In the genomic region with DNA sequence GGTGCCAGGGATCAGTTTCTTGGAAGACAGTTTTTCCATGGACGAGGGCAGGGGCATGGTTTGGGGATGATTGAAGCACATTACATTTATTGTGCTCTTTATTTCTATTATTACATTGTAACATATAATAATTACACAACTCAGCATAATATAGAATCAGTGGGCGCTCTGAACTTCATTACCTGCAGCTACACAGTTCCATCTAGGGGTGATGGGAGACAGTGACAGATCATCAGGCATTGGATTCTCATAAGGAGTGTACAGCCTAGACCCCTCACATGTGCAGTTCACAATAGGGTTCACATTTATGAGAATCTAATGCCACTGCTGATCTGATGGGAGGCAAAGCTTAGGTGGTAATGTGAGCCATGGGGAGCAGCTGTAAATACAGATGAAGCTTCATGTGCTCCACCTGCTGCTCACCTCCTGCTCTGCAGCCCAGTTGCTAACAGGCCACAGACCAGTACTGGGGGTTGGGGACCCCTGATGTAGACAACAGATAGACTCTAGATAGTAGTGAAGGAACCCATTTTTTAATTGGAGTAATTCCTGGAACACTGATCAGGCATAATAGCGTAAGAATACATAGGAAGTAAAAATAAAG, we compare ENCODE assay signal across 8 cellular contexts. TPM values are rescaled to one million over a fixed set of nuclear protein-coding genes. Genes with fewer than 3 reads are reported as not detected.
DNase-seq lines count a peak whose midpoint lies in the region; ATAC-seq and TF ChIP-seq lines count a peak whose summit lies in the region.

No MANE protein-coding gene starts in this region.

- H3K4me3 ChIP-seq in AG10803 (ENCODE audit: low read length) (no peak overlapping the region), Loucy (ENCODE audit: low read length, poor library complexity, severe bottlenecking) (no peak overlapping the region), fibroblast of villous mesenchyme (ENCODE audit: low read depth, low read length) (no peak overlapping the region)
- H3K4me3 ChIP-seq in CD8-positive, alpha-beta memory T cell (ENCODE audit: low read length): no peak overlapping the region

- H3K27ac Mint-ChIP-seq in CD8-positive, alpha-beta memory T cell: no peak overlapping the region

- no peak overlapping the region for H3K27ac ChIP-seq in CD8-positive, alpha-beta memory T cell (ENCODE audit: low read depth, low read length)

- peaks cover 12% of the 10 kb centered on the region for H3K4me1 ChIP-seq in Loucy (ENCODE audit: insufficient read depth, low read length, poor library complexity, severe bottlenecking)
- H3K4me1 ChIP-seq in CD8-positive, alpha-beta memory T cell (ENCODE audit: insufficient read depth, low read length): no peaks in the 10 kb centered on the region

- H3K9me3 ChIP-seq in Loucy (ENCODE audit: insufficient read depth, low read depth, low read length): no peaks in the 10 kb centered on the region
- H3K9me3 ChIP-seq in CD8-positive, alpha-beta memory T cell (ENCODE audit: low read length): no peaks in the 10 kb centered on the region

- H3K4me2 ChIP-seq in Loucy (ENCODE audit: low read depth, low read length, poor library complexity, severe bottlenecking): no peak overlapping the region

- no peaks in the 10 kb centered on the region for H4K20me1 ChIP-seq in Loucy (ENCODE audit: insufficient read depth, low read length, poor library complexity, severe bottlenecking)

- ATAC-seq in GM19328 (IDR thresholded peaks at IDR 0.05; ENCODE audit: unreplicated experiment) (peak; percentile 63), HG03135 (IDR thresholded peaks at IDR 0.05; ENCODE audit: unreplicated experiment) (no peak)

- H3K27me3 ChIP-seq in Loucy (ENCODE audit: insufficient read depth, low read length, poor library complexity, severe bottlenecking): no peaks in the 10 kb centered on the region
- no peaks in the 10 kb centered on the region for H3K27me3 ChIP-seq in CD8-positive, alpha-beta memory T cell (ENCODE audit: insufficient read depth, low read length, poor library complexity, severe bottlenecking)

- DNase-seq in AG10803 (ENCODE audit: low read depth) (peak; percentile 27), fibroblast of villous mesenchyme (ENCODE audit: low read depth) (peak; percentile 1), posterior vena cava (ENCODE audit: low spot score) (no peak), dedifferentiated amniotic fluid mesenchymal stem cell (ENCODE audit: extremely low spot score) (no peak)
- no peak for DNase-seq in CD8-positive, alpha-beta memory T cell

- no peaks in the 10 kb centered on the region for H3K9me2 ChIP-seq in Loucy (replicated peaks; ENCODE audit: low read depth, low read length)

- H3K36me3 ChIP-seq in Loucy (ENCODE audit: insufficient read depth, low read length): no peaks in the 10 kb centered on the region
- H3K36me3 ChIP-seq in CD8-positive, alpha-beta memory T cell (ENCODE audit: insufficient read depth, low read length): no peaks in the 10 kb centered on the region

- H3K36me3 Mint-ChIP-seq in CD8-positive, alpha-beta memory T cell: no peaks in the 10 kb centered on the region

- H3K4me1 Mint-ChIP-seq in CD8-positive, alpha-beta memory T cell: no peaks in the 10 kb centered on the region

- CTCF ChIA-PET in CD8-positive, alpha-beta memory T cell (lab: Charles Lee): no interaction called here

- TF ChIP-seq CTCF in AG10803 (conservative IDR thresholded peaks at IDR 0.05; ENCODE audit: low read length) (peak; percentile 54), Loucy (conservative IDR thresholded peaks at IDR 0.05; ENCODE audit: low read length) (peak; percentile 83), fibroblast of villous mesenchyme (IDR thresholded peaks at IDR 0.05; ENCODE audit: insufficient read depth, low read depth, low read length) (no peak)

- H3K27me3 Mint-ChIP-seq in CD8-positive, alpha-beta memory T cell: no peaks in the 10 kb centered on the region

- H3K9ac ChIP-seq in Loucy (ENCODE audit: low read depth, low read length, poor library complexity, severe bottlenecking): no peak overlapping the region

- no peak overlapping the region for H3K4me3 Mint-ChIP-seq in CD8-positive, alpha-beta memory T cell

- H3K79me2 ChIP-seq in Loucy (ENCODE audit: insufficient read depth, low read length): no peaks in the 10 kb centered on the region

- H3K9me3 Mint-ChIP-seq in CD8-positive, alpha-beta memory T cell: peaks cover 0 to 19% (median 0%) of the 10 kb centered on the region in 5 donors

- no peak overlapping the region for H2AFZ ChIP-seq in Loucy (ENCODE audit: low read length)

- H3F3A ChIP-seq in Loucy (ENCODE audit: low read depth): no peaks in the 10 kb centered on the region

- POLR2A ChIA-PET in CD8-positive, alpha-beta memory T cell (lab: Charles Lee): no interaction called here

- intact Hi-C loops in posterior vena cava (cut with DNase I): no loop called here

RNA-seq across cellular contexts. Expression of a gene that starts 41.5 kb away (rescaled TPM):
- total RNA-seq in fibroblast of villous mesenchyme (not detected in 2 replicates), posterior vena cava (not detected)
- not detected for total RNA-seq in CD8-positive, alpha-beta memory T cell
- not detected for polyA plus RNA-seq in CD8-positive, alpha-beta memory T cell

Comparison
In these comparisons a context has a peak if more than half of its experiments do, and no peak if none do; other contexts are left out.
1. DNase-seq: peak in AG10803 (single experiment) and fibroblast of villous mesenchyme (single experiment); none in CD8-positive, alpha-beta memory T cell (0 of 5), posterior vena cava (single experiment) and dedifferentiated amniotic fluid mesenchymal stem cell (single experiment).